Comparison of ENCODE assay signal across 1 cellular context in genomic region chr22:40813912-40814315, GRCh38.
TF ChIP-seq lines count a peak whose summit lies in the region.

No MANE protein-coding gene starts in this region.

TF ChIP-seq in K562, 482 proteins besides CTCF, POLR2A, EP300 and RAD21 (continued from another document and continues in another):
- TF ChIP-seq ZBTB2 (IDR thresholded peaks at IDR 0.05) = peak; percentile 88
- TF ChIP-seq KHSRP (IDR thresholded peaks at IDR 0.05) = peak; percentile 81
- peak; percentile 92 for TF ChIP-seq ADNP (tag; IDR thresholded peaks at IDR 0.05)
- TF ChIP-seq KLF13 (tag; IDR thresholded peaks at IDR 0.05; ENCODE audit: borderline replicate concordance, low read depth) = peak; percentile 99
- TF ChIP-seq, protein P1, sequence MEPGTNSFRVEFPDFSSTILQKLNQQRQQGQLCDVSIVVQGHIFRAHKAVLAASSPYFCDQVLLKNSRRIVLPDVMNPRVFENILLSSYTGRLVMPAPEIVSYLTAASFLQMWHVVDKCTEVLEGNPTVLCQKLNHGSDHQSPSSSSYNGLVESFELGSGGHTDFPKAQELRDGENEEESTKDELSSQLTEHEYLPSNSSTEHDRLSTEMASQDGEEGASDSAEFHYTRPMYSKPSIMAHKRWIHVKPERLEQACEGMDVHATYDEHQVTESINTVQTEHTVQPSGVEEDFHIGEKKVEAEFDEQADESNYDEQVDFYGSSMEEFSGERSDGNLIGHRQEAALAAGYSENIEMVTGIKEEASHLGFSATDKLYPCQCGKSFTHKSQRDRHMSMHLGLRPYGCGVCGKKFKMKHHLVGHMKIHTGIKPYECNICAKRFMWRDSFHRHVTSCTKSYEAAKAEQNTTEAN (CRISPR knock-in tag; IDR thresholded peaks at IDR 0.05) = no peak
- no peak for TF ChIP-seq ZNF121 (CRISPR knock-in tag; conservative IDR thresholded peaks at IDR 0.05)
- peak; percentile 88 for TF ChIP-seq PHB2 (IDR thresholded peaks at IDR 0.05; ENCODE audit: low read depth)
- TF ChIP-seq ZFPM2 (CRISPR knock-in tag; IDR thresholded peaks at IDR 0.05) = peak; percentile 99
- TF ChIP-seq CREB1 (IDR thresholded peaks at IDR 0.05) = no peak
- TF ChIP-seq CREB1 (CRISPR knock-in tag; IDR thresholded peaks at IDR 0.05) = no peak
- peak; percentile 100 for TF ChIP-seq ZNF668 (CRISPR knock-in tag; IDR thresholded peaks at IDR 0.05)
- TF ChIP-seq NRF1 (conservative IDR thresholded peaks at IDR 0.05 in 1 of 2, IDR thresholded peaks at IDR 0.05 in 1 of 2) = no peak
- no peak for TF ChIP-seq RBM39 (optimal IDR thresholded peaks at IDR 0.05; ENCODE audit: low read depth, low read length)
- peak; percentile 97 for TF ChIP-seq ZNF561 (CRISPR knock-in tag; conservative IDR thresholded peaks at IDR 0.05)
- TF ChIP-seq CBX5 (IDR thresholded peaks at IDR 0.05; ENCODE audit: borderline replicate concordance, low read depth) = no peak
- TF ChIP-seq, protein P2, sequence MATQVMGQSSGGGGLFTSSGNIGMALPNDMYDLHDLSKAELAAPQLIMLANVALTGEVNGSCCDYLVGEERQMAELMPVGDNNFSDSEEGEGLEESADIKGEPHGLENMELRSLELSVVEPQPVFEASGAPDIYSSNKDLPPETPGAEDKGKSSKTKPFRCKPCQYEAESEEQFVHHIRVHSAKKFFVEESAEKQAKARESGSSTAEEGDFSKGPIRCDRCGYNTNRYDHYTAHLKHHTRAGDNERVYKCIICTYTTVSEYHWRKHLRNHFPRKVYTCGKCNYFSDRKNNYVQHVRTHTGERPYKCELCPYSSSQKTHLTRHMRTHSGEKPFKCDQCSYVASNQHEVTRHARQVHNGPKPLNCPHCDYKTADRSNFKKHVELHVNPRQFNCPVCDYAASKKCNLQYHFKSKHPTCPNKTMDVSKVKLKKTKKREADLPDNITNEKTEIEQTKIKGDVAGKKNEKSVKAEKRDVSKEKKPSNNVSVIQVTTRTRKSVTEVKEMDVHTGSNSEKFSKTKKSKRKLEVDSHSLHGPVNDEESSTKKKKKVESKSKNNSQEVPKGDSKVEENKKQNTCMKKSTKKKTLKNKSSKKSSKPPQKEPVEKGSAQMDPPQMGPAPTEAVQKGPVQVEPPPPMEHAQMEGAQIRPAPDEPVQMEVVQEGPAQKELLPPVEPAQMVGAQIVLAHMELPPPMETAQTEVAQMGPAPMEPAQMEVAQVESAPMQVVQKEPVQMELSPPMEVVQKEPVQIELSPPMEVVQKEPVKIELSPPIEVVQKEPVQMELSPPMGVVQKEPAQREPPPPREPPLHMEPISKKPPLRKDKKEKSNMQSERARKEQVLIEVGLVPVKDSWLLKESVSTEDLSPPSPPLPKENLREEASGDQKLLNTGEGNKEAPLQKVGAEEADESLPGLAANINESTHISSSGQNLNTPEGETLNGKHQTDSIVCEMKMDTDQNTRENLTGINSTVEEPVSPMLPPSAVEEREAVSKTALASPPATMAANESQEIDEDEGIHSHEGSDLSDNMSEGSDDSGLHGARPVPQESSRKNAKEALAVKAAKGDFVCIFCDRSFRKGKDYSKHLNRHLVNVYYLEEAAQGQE (CRISPR knock-in tag; IDR thresholded peaks at IDR 0.05; ENCODE audit: low read depth) = peak; percentile 82
- TF ChIP-seq CHD1 (IDR thresholded peaks at IDR 0.05; ENCODE audit: low read length) = no peak
- peak; percentile 99 for TF ChIP-seq PHTF2 (CRISPR knock-in tag; IDR thresholded peaks at IDR 0.05)
- TF ChIP-seq CGGBP1 (CRISPR knock-in tag; IDR thresholded peaks at IDR 0.05) = peak; percentile 95
- peak; percentile 99 for TF ChIP-seq OTX1 (CRISPR knock-in tag; IDR thresholded peaks at IDR 0.05)
- TF ChIP-seq ZBTB34 (CRISPR knock-in tag; IDR thresholded peaks at IDR 0.05) = peak; percentile 98
- TF ChIP-seq ZNF584 (CRISPR knock-in tag; IDR thresholded peaks at IDR 0.05; ENCODE audit: low read depth) = peak; percentile 99
- TF ChIP-seq MTA3 (IDR thresholded peaks at IDR 0.05; ENCODE audit: borderline replicate concordance) = peak; percentile 75
- TF ChIP-seq ZNF24 (IDR thresholded peaks at IDR 0.05) = no peak; the same call in 1 of the 2 replicates
- TF ChIP-seq HMG20A (CRISPR knock-in tag; conservative IDR thresholded peaks at IDR 0.05) = peak; percentile 97
- TF ChIP-seq GABPA (tag; conservative IDR thresholded peaks at IDR 0.05; ENCODE audit: low read depth) = peak; percentile 65
- TF ChIP-seq ZNF197 (CRISPR knock-in tag; IDR thresholded peaks at IDR 0.05; ENCODE audit: low read depth) = peak; percentile 100
- no peak for TF ChIP-seq CREBBP (IDR thresholded peaks at IDR 0.05; ENCODE audit: low read depth, low read length)
- TF ChIP-seq, protein P3, sequence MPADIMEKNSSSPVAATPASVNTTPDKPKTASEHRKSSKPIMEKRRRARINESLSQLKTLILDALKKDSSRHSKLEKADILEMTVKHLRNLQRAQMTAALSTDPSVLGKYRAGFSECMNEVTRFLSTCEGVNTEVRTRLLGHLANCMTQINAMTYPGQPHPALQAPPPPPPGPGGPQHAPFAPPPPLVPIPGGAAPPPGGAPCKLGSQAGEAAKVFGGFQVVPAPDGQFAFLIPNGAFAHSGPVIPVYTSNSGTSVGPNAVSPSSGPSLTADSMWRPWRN (IDR thresholded peaks at IDR 0.05; ENCODE audit: low read depth) = peak; percentile 75; the same call in 1 of the 2 replicates
- TF ChIP-seq POLR3G (IDR thresholded peaks at IDR 0.05; ENCODE audit: extremely low read depth, insufficient read length, insufficient replicate concordance) = no peak
- TF ChIP-seq TSHZ1 (CRISPR knock-in tag; IDR thresholded peaks at IDR 0.05) = peak; percentile 99
- TF ChIP-seq LEF1 (IDR thresholded peaks at IDR 0.05) = peak; percentile 88
- TF ChIP-seq ZNF449 (CRISPR knock-in tag; IDR thresholded peaks at IDR 0.05) = peak; percentile 100
- TF ChIP-seq, protein P4, sequence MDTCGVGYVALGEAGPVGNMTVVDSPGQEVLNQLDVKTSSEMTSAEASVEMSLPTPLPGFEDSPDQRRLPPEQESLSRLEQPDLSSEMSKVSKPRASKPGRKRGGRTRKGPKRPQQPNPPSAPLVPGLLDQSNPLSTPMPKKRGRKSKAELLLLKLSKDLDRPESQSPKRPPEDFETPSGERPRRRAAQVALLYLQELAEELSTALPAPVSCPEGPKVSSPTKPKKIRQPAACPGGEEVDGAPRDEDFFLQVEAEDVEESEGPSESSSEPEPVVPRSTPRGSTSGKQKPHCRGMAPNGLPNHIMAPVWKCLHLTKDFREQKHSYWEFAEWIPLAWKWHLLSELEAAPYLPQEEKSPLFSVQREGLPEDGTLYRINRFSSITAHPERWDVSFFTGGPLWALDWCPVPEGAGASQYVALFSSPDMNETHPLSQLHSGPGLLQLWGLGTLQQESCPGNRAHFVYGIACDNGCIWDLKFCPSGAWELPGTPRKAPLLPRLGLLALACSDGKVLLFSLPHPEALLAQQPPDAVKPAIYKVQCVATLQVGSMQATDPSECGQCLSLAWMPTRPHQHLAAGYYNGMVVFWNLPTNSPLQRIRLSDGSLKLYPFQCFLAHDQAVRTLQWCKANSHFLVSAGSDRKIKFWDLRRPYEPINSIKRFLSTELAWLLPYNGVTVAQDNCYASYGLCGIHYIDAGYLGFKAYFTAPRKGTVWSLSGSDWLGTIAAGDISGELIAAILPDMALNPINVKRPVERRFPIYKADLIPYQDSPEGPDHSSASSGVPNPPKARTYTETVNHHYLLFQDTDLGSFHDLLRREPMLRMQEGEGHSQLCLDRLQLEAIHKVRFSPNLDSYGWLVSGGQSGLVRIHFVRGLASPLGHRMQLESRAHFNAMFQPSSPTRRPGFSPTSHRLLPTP (IDR thresholded peaks at IDR 0.05; ENCODE audit: borderline replicate concordance, extremely low read depth, insufficient read length) = no peak
- peak; percentile 93 for TF ChIP-seq ZNF75A (CRISPR knock-in tag; IDR thresholded peaks at IDR 0.05)
- no peak for TF ChIP-seq ATF1 (CRISPR knock-in tag; IDR thresholded peaks at IDR 0.05)
- TF ChIP-seq ATF1 (tag; IDR thresholded peaks at IDR 0.05) = peak; percentile 88
- TF ChIP-seq, protein P5, sequence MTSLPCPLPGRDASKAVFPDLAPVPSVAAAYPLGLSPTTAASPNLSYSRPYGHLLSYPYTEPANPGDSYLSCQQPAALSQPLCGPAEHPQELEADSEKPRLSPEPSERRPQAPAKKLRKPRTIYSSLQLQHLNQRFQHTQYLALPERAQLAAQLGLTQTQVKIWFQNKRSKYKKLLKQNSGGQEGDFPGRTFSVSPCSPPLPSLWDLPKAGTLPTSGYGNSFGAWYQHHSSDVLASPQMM (CRISPR knock-in tag; IDR thresholded peaks at IDR 0.05) = 0 out of 2 replicates have a peak, but pooled peaks have one; percentile 74
- TF ChIP-seq RBFOX2 (IDR thresholded peaks at IDR 0.05; ENCODE audit: low read depth, low read length) = peak; percentile 62
